Comparison of ENCODE assay signal across 10 cellular contexts in genomic region chr3:37957185-37957936, GRCh38. TPM values are rescaled to one million over a fixed set of nuclear protein-coding genes. Genes with fewer than 3 reads are reported as not detected.
A peak's percentile ranks its signal among the peaks of the same experiment; 100 is the strongest.
DNase-seq lines count a peak whose midpoint lies in the region; ATAC-seq, FAIRE-seq and TF ChIP-seq lines count a peak whose summit lies in the region.
"Had no signal": no experiment of that assay in that cellular context is flagged by ENCODE, and none has a peak within 500 bp of the region (broad histone marks: within the 10 kb centered on the region; RNA-seq: fewer than 3 reads in every experiment).

No MANE protein-coding gene starts in this region.

- H3K4me1 ChIP-seq in A673 (ENCODE audit: insufficient read depth, low read length, poor library complexity, severe bottlenecking): peaks cover 63% of the 10 kb centered on the region
- H3K4me1 ChIP-seq in naive thymus-derived CD4-positive, alpha-beta T cell (ENCODE audit: control insufficient read depth in 2 of 2, insufficient read depth in 2 of 2, low read length in 2 of 2): peaks cover 0 to 20% of the 10 kb centered on the region in 2 donors

- H3K27me3 ChIP-seq in A673 (replicated peaks; ENCODE audit: insufficient read depth, low read depth, low read length, poor library complexity): no peaks in the 10 kb centered on the region
- no peaks in the 10 kb centered on the region for H3K27me3 ChIP-seq in naive thymus-derived CD4-positive, alpha-beta T cell (ENCODE audit: control insufficient read depth in 2 of 2, insufficient read depth in 2 of 2, low read length in 2 of 2)

- H3K36me3 Mint-ChIP-seq in naive thymus-derived CD4-positive, alpha-beta T cell: peaks cover 0 to 4% (median 0%) of the 10 kb centered on the region in 5 donors

- DNase-seq in A673 (ENCODE audit: low spot score) (no peak), coronary artery (ENCODE audit: low spot score) (no peak), amniotic stem cell (lab: John Stamatoyannopoulos, UW) (no peak), D721Med (ENCODE audit: insufficient read length, low spot score) (no peak), NCI-H187 treated with DMSO at 0.1 percent for 48 hours (lab: John Stamatoyannopoulos, UW) (no peak), COLO668 (lab: John Stamatoyannopoulos, UW; ENCODE audit: unreplicated experiment) (no peak)
- peak in 5 of 9 donors; percentile 16 to 39 (median 27) for DNase-seq in naive thymus-derived CD4-positive, alpha-beta T cell
- DNase-seq: NCI-H1417 had no signal

- POLR2A ChIA-PET in A673 (lab: Charles Lee; ENCODE audit: low non-redundant PET): no interaction called here
- POLR2A ChIA-PET in naive thymus-derived CD4-positive, alpha-beta T cell (lab: Charles Lee): interaction anchor here (0.6 to 1.3 kb wide), 2 partner anchors 10 to 427 kb away, joined by 3 to 6 read pairs; no protein-coding TSS in a partner anchor

- TF ChIP-seq CTCF in A673 (conservative IDR thresholded peaks at IDR 0.05; ENCODE audit: low read depth, low read length) (no peak), coronary artery (IDR thresholded peaks at IDR 0.05) (no peak), D721Med (IDR thresholded peaks at IDR 0.05; ENCODE audit: insufficient read depth, missing control alignments) (no peak)

- peak overlapping the region; percentile 89 to 99 (median 96) for H3K27ac Mint-ChIP-seq in naive thymus-derived CD4-positive, alpha-beta T cell

- no TSS peak for BruUV-seq in A673 (replicated peaks; lab: Mats Ljungman, UMichigan)

- no peak overlapping the region for H3K4me3 ChIP-seq in A673 (ENCODE audit: low read depth, low read length, poor library complexity, severe bottlenecking)
- H3K4me3 ChIP-seq in coronary artery: peak overlapping the region; percentile 16
- no peak overlapping the region for H3K4me3 ChIP-seq in naive thymus-derived CD4-positive, alpha-beta T cell (ENCODE audit: low read length)

- H3K9me3 Mint-ChIP-seq in naive thymus-derived CD4-positive, alpha-beta T cell: peaks cover 0 to 2% (median 0%) of the 10 kb centered on the region in 11 donors

- no peak for FAIRE-seq in D721Med (lab: Jason Lieb, UNC)

- no peaks in the 10 kb centered on the region for H3K36me3 ChIP-seq in A673 (ENCODE audit: insufficient read depth, low read length, poor library complexity, severe bottlenecking)
- H3K36me3 ChIP-seq in naive thymus-derived CD4-positive, alpha-beta T cell (ENCODE audit: control insufficient read depth in 2 of 3, insufficient read depth in 3 of 3, low read length in 3 of 3): no peaks in the 10 kb centered on the region

- ATAC-seq in HG03354 (IDR thresholded peaks at IDR 0.05; ENCODE audit: poor library complexity, severe bottlenecking, unreplicated experiment): peak; percentile 55
- ATAC-seq in naive thymus-derived CD4-positive, alpha-beta T cell: peak; percentile 49

- no peaks in the 10 kb centered on the region for H3K9me3 ChIP-seq in A673 (ENCODE audit: low read depth, low read length, poor library complexity, severe bottlenecking)
- no peaks in the 10 kb centered on the region for H3K9me3 ChIP-seq in naive thymus-derived CD4-positive, alpha-beta T cell (ENCODE audit: control insufficient read depth in 2 of 3, low read length in 3 of 3)

- peaks cover 21 to 48% (median 35%) of the 10 kb centered on the region in 7 donors for H3K4me1 Mint-ChIP-seq in naive thymus-derived CD4-positive, alpha-beta T cell

- intact Hi-C loops in A673 (cut with micrococcal nuclease; ENCODE audit: unreplicated experiment): no loop called here
- intact Hi-C loops in naive thymus-derived CD4-positive, alpha-beta T cell (cut with micrococcal nuclease): no loop called here

- H3K4me3 Mint-ChIP-seq in naive thymus-derived CD4-positive, alpha-beta T cell: peak overlapping the region; percentile 64 to 85 (median 75)

- CTCF ChIA-PET in A673 (lab: Charles Lee): interaction anchor here (0.7 kb wide), 1 partner anchor 10 kb away, joined by 3 read pairs; no protein-coding TSS in a partner anchor
- CTCF ChIA-PET in naive thymus-derived CD4-positive, alpha-beta T cell (lab: Charles Lee): interaction anchor here (0.8 to 4.5 kb wide), 4 partner anchors 11 to 105 kb away, joined by 3 to 28 read pairs (median 4); no protein-coding TSS in a partner anchor

- H3K27me3 Mint-ChIP-seq in naive thymus-derived CD4-positive, alpha-beta T cell: peaks cover 0 to 2% (median 0%) of the 10 kb centered on the region in 5 donors

- H3K27ac ChIP-seq in A673 (ENCODE audit: low read depth, low read length, poor library complexity, severe bottlenecking): peak overlapping the region; percentile 67
- H3K27ac ChIP-seq in coronary artery: peak overlapping the region; percentile 58 to 86
- peak overlapping the region; percentile 63 for H3K27ac ChIP-seq in naive thymus-derived CD4-positive, alpha-beta T cell (ENCODE audit: low read depth, low read length)
- H3K27ac ChIP-seq: C4-2B had no signal

RNA-seq across cellular contexts. Expression of gene VILL, which starts 33.2 kb away (rescaled TPM):
- 2.9 and 4.2 TPM in 2 replicates for total RNA-seq in A673 (2021)
- total RNA-seq in naive thymus-derived CD4-positive, alpha-beta T cell: 10 to 100 TPM; 22.4 to 43.3 (median 29.5) TPM
- 10 to 100 TPM; 15.7 to 28.9 TPM for polyA plus RNA-seq in naive thymus-derived CD4-positive, alpha-beta T cell

Comparison
In these comparisons a context has a peak if more than half of its experiments do, and no peak if none do; other contexts are left out.
1. DNase-seq: peak in naive thymus-derived CD4-positive, alpha-beta T cell (5 of 9); none in A673 (single experiment), coronary artery (single experiment), amniotic stem cell (single experiment), D721Med (single experiment), NCI-H187 treated with DMSO at 0.1 percent for 48 hours (single experiment) and COLO668 (single experiment).
2. Peak in every context shown above with its lines, with median percentiles within 50 percentile points of each other: H3K27ac ChIP-seq.